In genomic region chrX:104156630-104157529, GRCh38 we compare ENCODE assay signal across 1 cellular context.
TF ChIP-seq lines count a peak whose summit lies in the region.

Gene SLC25A53, minus strand, starts transcription at chrX:104157009. Its CDS starts 51,752 bp downstream, at chrX:104105257.

TF ChIP-seq in GM12878, 131 proteins besides CTCF, POLR2A, EP300 and RAD21 (continued from another document and continues in another):
- TF ChIP-seq ZNF592 (IDR thresholded peaks at IDR 0.05) (no peak), ZNF384 (IDR thresholded peaks at IDR 0.05; ENCODE audit: borderline replicate concordance, low read depth, low read length) (no peak), SREBF2 (IDR thresholded peaks at IDR 0.05; ENCODE audit: low read length) (no peak), NRF1 (conservative IDR thresholded peaks at IDR 0.05; ENCODE audit: low read depth, low read length) (no peak), ZBED1 (IDR thresholded peaks at IDR 0.05; ENCODE audit: borderline replicate concordance) (no peak; the same call in 1 of the 2 replicates), SREBF1 (IDR thresholded peaks at IDR 0.05; ENCODE audit: low read length) (peak; percentile 4; the same call in 1 of the 2 replicates), IKZF1 (conservative IDR thresholded peaks at IDR 0.05) (peak; percentile 95), ZNF274 (IDR thresholded peaks at IDR 0.05; ENCODE audit: insufficient read depth, insufficient read length) (no peak), ETV6 (conservative IDR thresholded peaks at IDR 0.05 in 1 of 2, IDR thresholded peaks at IDR 0.05 in 1 of 2; ENCODE audit: borderline replicate concordance in 1 of 2, low read depth in 1 of 2) (peak in 1 of 2 experiments; percentile 55; a peak in 1 of 4 replicates), POLR2AphosphoS2 (IDR thresholded peaks at IDR 0.05; ENCODE audit: low read depth, low read length) (no peak), HDAC2 (IDR thresholded peaks at IDR 0.05) (no peak), STAT3 (IDR thresholded peaks at IDR 0.05; ENCODE audit: low read depth, low read length) (no peak), GATAD2B (conservative IDR thresholded peaks at IDR 0.05; ENCODE audit: low read depth) (peak; percentile 59; the same call in 1 of the 2 replicates), NKRF (conservative IDR thresholded peaks at IDR 0.05) (0 out of 2 replicates have a peak, but pooled peaks have one; percentile 19), SP1 (IDR thresholded peaks at IDR 0.05; ENCODE audit: low read depth, low read length) (peak; percentile 19), IRF3 (IDR thresholded peaks at IDR 0.05) (no peak), ELK1 (IDR thresholded peaks at IDR 0.05; ENCODE audit: low read depth, low read length) (peak; percentile 86), CHD4 (IDR thresholded peaks at IDR 0.05) (no peak), RELB (IDR thresholded peaks at IDR 0.05; ENCODE audit: low read depth) (peak; percentile 99), ZBTB11 (CRISPR knock-in tag; IDR thresholded peaks at IDR 0.05) (peak; percentile 90), HDAC6 (IDR thresholded peaks at IDR 0.05; ENCODE audit: unreplicated experiment) (no peak), DPF2 (IDR thresholded peaks at IDR 0.05) (0 out of 2 replicates have a peak, but pooled peaks have one; percentile 33), REST (IDR thresholded peaks at IDR 0.05; ENCODE audit: low read depth, low read length) (no peak), E2F4 (IDR thresholded peaks at IDR 0.05; ENCODE audit: low read depth, low read length) (no peak), EZH2 (IDR thresholded peaks at IDR 0.05; ENCODE audit: borderline replicate concordance, control insufficient read depth, low read depth, low read length) (no peak), TCF3 (IDR thresholded peaks at IDR 0.05; ENCODE audit: borderline replicate concordance, insufficient read depth, low read depth, low read length) (no peak), CEBPZ (IDR thresholded peaks at IDR 0.05; ENCODE audit: low read depth, low read length) (no peak), NR2F1 (conservative IDR thresholded peaks at IDR 0.05) (peak; percentile 83), POU2F2 (IDR thresholded peaks at IDR 0.05; ENCODE audit: borderline replicate concordance, low read depth, low read length) (no peak), HCFC1 (IDR thresholded peaks at IDR 0.05; ENCODE audit: low read length) (peak; percentile 80), RELA (IDR thresholded peaks at IDR 0.05; ENCODE audit: borderline replicate concordance, partially characterized antibody) (peak; percentile 80), YY1 (IDR thresholded peaks at IDR 0.05; ENCODE audit: low read depth, low read length) (peak; percentile 99)
